In the genomic region with DNA sequence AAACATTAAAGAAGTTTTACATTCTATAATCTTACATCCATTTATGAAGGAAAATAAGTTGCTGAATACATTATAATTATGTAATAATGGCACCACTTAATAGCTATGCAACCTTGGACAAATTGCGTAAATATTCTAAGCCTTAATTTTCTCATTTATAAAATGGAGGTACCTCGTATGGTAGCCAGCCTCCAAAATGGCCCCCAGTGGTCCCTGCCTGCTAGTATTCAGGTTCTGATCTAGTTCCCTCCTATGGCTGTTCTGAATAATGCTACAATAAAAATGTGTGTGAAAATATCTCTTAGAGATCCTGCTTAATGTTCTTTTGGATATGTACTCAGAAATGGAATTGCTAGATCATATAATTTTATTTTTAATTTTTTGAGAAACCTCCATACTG, we compare ENCODE assay signal across 31 cellular contexts. TPM values are rescaled to one million over a fixed set of nuclear protein-coding genes. Genes with fewer than 3 reads are reported as not detected.
"Had no signal": no experiment of that assay in that cellular context is flagged by ENCODE, and none has a peak within 500 bp of the region (broad histone marks: within the 10 kb centered on the region; RNA-seq: fewer than 3 reads in every experiment).

No MANE protein-coding gene starts in this region.

- H3K4me1 ChIP-seq: stomach, suprapubic skin, testis, thyroid gland, tibial artery, tibial nerve, transverse colon, upper lobe of left lung, upper lobe of right lung, uterus, vagina had no signal

- H3K4me3 ChIP-seq: stomach, suprapubic skin, testis, thoracic aorta, thyroid gland, tibial artery, tibial nerve, transverse colon, upper lobe of left lung, upper lobe of right lung, uterus, vagina had no signal

- ATAC-seq: stimulated activated effector memory CD8-positive, alpha-beta T cell treated with anti-CD3 and anti-CD28 coated beads, Interleukin-12 subunit alpha, Interleukin-12 subunit beta, amount 100 ng/mL, for 72 hours; stimulated activated memory B cell treated with anti-CD40 and anti-IgM and Interleukin-4, amounts not matched to agents 10 μg/mL and 1 μg/mL and 100 μg/mL, for 72 hours; stimulated activated naive B cell treated with anti-CD40 and anti-IgM and Interleukin-4, amounts not matched to agents 10 μg/mL and 1 μg/mL and 100 μg/mL, for 72 hours; stimulated activated naive CD8-positive, alpha-beta T cell treated with anti-CD3 and anti-CD28 coated beads, Interleukin-15, amount 100 ng/mL, for 72 hours; stimulated activated naive CD8-positive, alpha-beta T cell treated with anti-CD3 and anti-CD28 coated beads, Interleukin-15, Interleukin-2, amounts not matched to agents 100 U/mL and 50 U/mL, for 24 hours; upper lobe of right lung had no signal

- H3K36me3 ChIP-seq: stomach, suprapubic skin, thoracic aorta, thyroid gland, tibial artery, tibial nerve, transverse colon, upper lobe of left lung, upper lobe of right lung, uterus, vagina had no signal

- H3K9me3 ChIP-seq: suprapubic skin, testis, thoracic aorta, thyroid gland, transverse colon, upper lobe of left lung, upper lobe of right lung, uterus, vagina had no signal

- H3K4me1 Mint-ChIP-seq: stimulated activated effector memory CD8-positive, alpha-beta T cell treated with anti-CD3 and anti-CD28 coated beads, Interleukin-12 subunit alpha, Interleukin-12 subunit beta, amount 100 ng/mL, for 72 hours; stimulated activated memory B cell treated with anti-CD40 and anti-IgM and Interleukin-4, amounts not matched to agents 10 μg/mL and 1 μg/mL and 100 μg/mL, for 72 hours; stimulated activated naive B cell treated with anti-CD40 and anti-IgM and Interleukin-4, amounts not matched to agents 10 μg/mL and 1 μg/mL and 100 μg/mL, for 72 hours; stimulated activated naive CD8-positive, alpha-beta T cell treated with anti-CD3 and anti-CD28 coated beads, Interleukin-15, amount 100 ng/mL, for 72 hours had no signal

- H3K27ac Mint-ChIP-seq: stimulated activated effector memory CD8-positive, alpha-beta T cell treated with anti-CD3 and anti-CD28 coated beads, Interleukin-12 subunit alpha, Interleukin-12 subunit beta, amount 100 ng/mL, for 72 hours; stimulated activated memory B cell treated with anti-CD40 and anti-IgM and Interleukin-4, amounts not matched to agents 10 μg/mL and 1 μg/mL and 100 μg/mL, for 72 hours; stimulated activated naive B cell treated with anti-CD40 and anti-IgM and Interleukin-4, amounts not matched to agents 10 μg/mL and 1 μg/mL and 100 μg/mL, for 72 hours; stimulated activated naive CD8-positive, alpha-beta T cell treated with anti-CD3 and anti-CD28 coated beads, Interleukin-15, amount 100 ng/mL, for 72 hours; stimulated activated naive CD8-positive, alpha-beta T cell treated with anti-CD3 and anti-CD28 coated beads, Interleukin-15, Interleukin-2, amounts not matched to agents 100 ng/mL and 50 ng/mL, for 24 hours; type B pancreatic cell had no signal

- H3K27me3 ChIP-seq: testis, thyroid gland, upper lobe of left lung, vagina had no signal

- H3K27ac ChIP-seq: stomach, suprapubic skin, testis, thoracic aorta, thyroid gland, tibial artery, tibial nerve, transverse colon, upper lobe of left lung, upper lobe of right lung, uterus, vagina had no signal

- FAIRE-seq: urothelium cell line had no signal

- H3K36me3 Mint-ChIP-seq: stimulated activated effector memory CD8-positive, alpha-beta T cell treated with anti-CD3 and anti-CD28 coated beads, Interleukin-12 subunit alpha, Interleukin-12 subunit beta, amount 100 ng/mL, for 72 hours; type B pancreatic cell had no signal

- H3K4me3 Mint-ChIP-seq: stimulated activated effector memory CD8-positive, alpha-beta T cell treated with anti-CD3 and anti-CD28 coated beads, Interleukin-12 subunit alpha, Interleukin-12 subunit beta, amount 100 ng/mL, for 72 hours; stimulated activated memory B cell treated with anti-CD40 and anti-IgM and Interleukin-4, amounts not matched to agents 10 μg/mL and 1 μg/mL and 100 μg/mL, for 72 hours; stimulated activated naive B cell treated with anti-CD40 and anti-IgM and Interleukin-4, amounts not matched to agents 10 μg/mL and 1 μg/mL and 100 μg/mL, for 72 hours; stimulated activated naive CD8-positive, alpha-beta T cell treated with anti-CD3 and anti-CD28 coated beads, Interleukin-15, amount 100 ng/mL, for 72 hours; stimulated activated naive CD8-positive, alpha-beta T cell treated with anti-CD3 and anti-CD28 coated beads, Interleukin-15, Interleukin-2, amounts not matched to agents 100 ng/mL and 50 ng/mL, for 24 hours; type B pancreatic cell had no signal

- H3K9me3 Mint-ChIP-seq: stimulated activated effector memory CD8-positive, alpha-beta T cell treated with anti-CD3 and anti-CD28 coated beads, Interleukin-12 subunit alpha, Interleukin-12 subunit beta, amount 100 ng/mL, for 72 hours; stimulated activated naive CD8-positive, alpha-beta T cell treated with anti-CD3 and anti-CD28 coated beads, Interleukin-15, amount 100 ng/mL, for 72 hours; stimulated activated naive CD8-positive, alpha-beta T cell treated with anti-CD3 and anti-CD28 coated beads, Interleukin-15, Interleukin-2, amounts not matched to agents 100 ng/mL and 50 ng/mL, for 24 hours; type B pancreatic cell had no signal

- DNase-seq: stimulated activated CD4-positive, alpha-beta T cell treated with anti-CD3 and anti-CD28 coated beads, Interleukin-2, amount 100 ng/mL, for 48 hours; stimulated activated CD4-positive, alpha-beta T cell treated with anti-CD3 and anti-CD28 coated beads, Interleukin-4, amount 100 ng/mL, for 1 hour; stimulated activated CD4-positive, alpha-beta T cell treated with anti-CD3 and anti-CD28 coated beads, Interleukin-4, amount 100 ng/mL, for 24 hours; stimulated activated CD4-positive, alpha-beta T cell treated with anti-CD3 and anti-CD28 coated beads, Interleukin-4, amount 100 ng/mL, for 4 hours; stimulated activated CD8-positive, alpha-beta memory T cell treated with anti-CD3 and anti-CD28 coated beads, Interleukin-4, amount 100 ng/mL, for 48 hours; stimulated activated naive B cell treated with anti-CD40 and anti-IgM and Interleukin-4, amounts not matched to agents 10 μg/mL and 1 μg/mL and 100 μg/mL, for 72 hours; stimulated activated naive CD4-positive, alpha-beta T cell; stimulated activated naive CD4-positive, alpha-beta T cell treated with Interleukin-2 at 50 U/mL for 16 hours; stimulated activated naive CD8-positive, alpha-beta T cell treated with anti-CD3 and anti-CD28 coated beads, Interleukin-15, amount 100 ng/mL, for 72 hours; stimulated activated naive CD8-positive, alpha-beta T cell treated with anti-CD3 and anti-CD28 coated beads, Interleukin-15, Interleukin-2, amounts not matched to agents 100 U/mL and 50 U/mL, for 24 hours; stomach; substantia nigra; testis; thyroid gland; tibial artery; transverse colon; trophoblast cell; upper lobe of left lung; upper lobe of right lung; uterus had no signal

RNA-seq across cellular contexts. Expression of a gene that starts 11.0 kb away (rescaled TPM):
- total RNA-seq: upper lobe of right lung, ureter had no signal
- polyA plus RNA-seq: urinary bladder had no signal
